ENCODE assay signal across 18 cellular contexts in the genomic region with DNA sequence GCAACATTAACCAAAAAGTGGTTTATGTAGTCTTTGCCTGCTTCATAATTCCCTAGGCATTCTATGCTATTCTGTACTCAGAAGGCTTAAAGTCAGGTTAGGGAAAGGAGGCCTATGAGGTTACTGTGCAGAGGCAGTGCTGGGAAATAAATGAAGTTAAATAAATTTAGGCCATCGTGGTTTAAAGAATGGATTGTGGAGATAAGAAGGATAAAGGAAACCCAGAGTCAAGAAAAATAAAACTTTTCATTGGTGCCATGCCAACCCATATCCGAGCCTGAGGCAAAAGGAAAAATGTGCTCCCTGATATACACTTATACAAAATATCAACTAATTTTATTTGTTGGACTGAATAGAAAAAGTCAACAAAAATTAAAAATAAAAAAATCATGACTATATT.
"Had no signal": no experiment of that assay in that cellular context is flagged by ENCODE, and none has a peak within 500 bp of the region (broad histone marks: within the 10 kb centered on the region; RNA-seq: fewer than 3 reads in every experiment).

No MANE protein-coding gene starts in this region.

- H3K4me2 ChIP-seq: smooth muscle cell had no signal

- H3K9me3 ChIP-seq: mucosa of descending colon, neutrophil had no signal

- H3K4me1 ChIP-seq: upper lobe of left lung had no signal

- ATAC-seq: activated CD8-positive, alpha-beta T cell treated with anti-CD3 and anti-CD28 coated beads for 36 hours; activated T-cell treated with anti-CD3 and anti-CD28 coated beads, Interleukin-2, amount 50 U/mL, for 4 hours; effector memory CD8-positive, alpha-beta T cell; left lobe of liver; mucosa of descending colon; natural killer cell; right cardiac atrium had no signal

- H3K27me3 Mint-ChIP-seq: activated CD8-positive, alpha-beta T cell treated with anti-CD3 and anti-CD28 coated beads for 36 hours; brain; dendritic cell treated with granulocyte-macrophage colony-stimulating factor and Interleukin-4, amounts not matched to agents 40 ng/mL and 50 ng/mL, for 4 days; effector memory CD8-positive, alpha-beta T cell; stimulated activated naive CD8-positive, alpha-beta T cell treated with anti-CD3 and anti-CD28 coated beads, Interleukin-15, Interleukin-2, amounts not matched to agents 100 ng/mL and 50 ng/mL, for 24 hours had no signal

- H3K27ac ChIP-seq: neutrophil, upper lobe of left lung, WERI-Rb-1 had no signal

- H3K36me3 Mint-ChIP-seq: brain had no signal

- H3K27me3 ChIP-seq: neutrophil, upper lobe of left lung had no signal

- H3K4me3 ChIP-seq: mucosa of descending colon, smooth muscle cell, upper lobe of left lung had no signal

- H3K27ac Mint-ChIP-seq: activated CD8-positive, alpha-beta T cell treated with anti-CD3 and anti-CD28 coated beads for 36 hours; brain; dendritic cell treated with granulocyte-macrophage colony-stimulating factor and Interleukin-4, amounts not matched to agents 40 ng/mL and 50 ng/mL, for 4 days; effector memory CD8-positive, alpha-beta T cell; natural killer cell; stimulated activated naive CD8-positive, alpha-beta T cell treated with anti-CD3 and anti-CD28 coated beads, Interleukin-15, Interleukin-2, amounts not matched to agents 100 ng/mL and 50 ng/mL, for 24 hours; T-helper 1 cell treated with Interleukin-12 subunit alpha and Interleukin-12 subunit beta and Interleukin-4 antibody, amounts not matched to agents 30 μg/mL and 1 μg/mL, for 36 hours had no signal

- H3K4me1 Mint-ChIP-seq: brain, natural killer cell had no signal

- DNase-seq: activated CD8-positive, alpha-beta T cell treated with anti-CD3 and anti-CD28 coated beads for 36 hours; activated effector memory CD4-positive, alpha-beta T cell treated with Interleukin-2 at 50 U/mL for 16 hours; activated naive CD4-positive, alpha-beta T cell treated with anti-CD3 and anti-CD28 coated beads, Interleukin-2, amount 50 U/mL, for 16 hours; activated T-cell treated with anti-CD3 and anti-CD28 coated beads, Interleukin-2, amount 50 U/mL, for 4 hours; effector memory CD8-positive, alpha-beta T cell; mucosa of descending colon; natural killer cell; posterior cingulate gyrus; right cardiac atrium; upper lobe of left lung; WERI-Rb-1 had no signal

- H3K36me3 ChIP-seq: neutrophil, upper lobe of left lung, WERI-Rb-1 had no signal

- H3K4me3 Mint-ChIP-seq: activated CD8-positive, alpha-beta T cell treated with anti-CD3 and anti-CD28 coated beads for 36 hours; activated T-cell treated with anti-CD3 and anti-CD28 coated beads, Interleukin-2, amount 50 U/mL, for 4 hours; brain; dendritic cell treated with granulocyte-macrophage colony-stimulating factor and Interleukin-4, amounts not matched to agents 40 ng/mL and 50 ng/mL, for 4 days; effector memory CD8-positive, alpha-beta T cell; natural killer cell; stimulated activated naive CD8-positive, alpha-beta T cell treated with anti-CD3 and anti-CD28 coated beads, Interleukin-15, Interleukin-2, amounts not matched to agents 100 ng/mL and 50 ng/mL, for 24 hours; T-helper 1 cell treated with Interleukin-12 subunit alpha and Interleukin-12 subunit beta and Interleukin-4 antibody, amounts not matched to agents 30 μg/mL and 1 μg/mL, for 36 hours had no signal
